Comparison of ENCODE assay signal across 6 cellular contexts in the genomic region with DNA sequence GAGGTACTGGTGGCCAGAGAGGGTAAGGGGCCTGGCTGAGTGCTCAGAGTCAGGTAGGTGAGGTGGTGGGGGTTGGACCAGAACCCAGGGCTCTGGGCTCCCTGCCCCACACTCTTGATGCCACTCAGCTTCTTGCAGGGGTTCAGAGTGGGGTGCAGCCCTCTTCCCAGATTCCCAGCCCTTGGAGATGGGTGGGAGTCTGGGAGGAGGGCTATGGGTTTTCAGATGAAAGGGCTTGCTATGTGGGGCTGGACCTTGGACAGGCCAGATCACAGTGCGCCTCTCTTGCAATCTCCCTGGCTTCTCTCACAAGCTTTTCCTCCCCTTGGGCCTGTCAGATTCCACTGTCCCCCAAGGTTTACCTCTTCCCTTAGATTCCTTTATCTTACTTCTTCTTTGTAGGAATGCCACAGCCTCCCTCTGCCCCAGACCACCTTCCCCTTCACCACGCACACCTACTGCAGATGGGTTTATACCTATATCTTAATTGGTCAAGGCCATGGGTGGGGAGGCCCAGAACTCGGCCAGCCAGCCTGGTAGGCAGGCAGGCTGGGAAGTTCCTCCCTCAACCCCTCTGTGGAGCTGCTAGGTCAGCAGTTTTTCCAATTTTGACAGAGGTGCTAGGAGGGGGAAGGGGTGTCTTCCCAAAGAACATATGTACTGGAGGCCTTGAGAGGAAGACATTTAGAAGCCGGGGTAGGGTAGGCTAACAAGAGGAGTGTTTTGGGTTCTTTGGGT. TPM values are rescaled to one million over a fixed set of nuclear protein-coding genes. Genes with fewer than 3 reads are reported as not detected.
DNase-seq lines count a peak whose midpoint lies in the region; ATAC-seq, FAIRE-seq and TF ChIP-seq lines count a peak whose summit lies in the region.

No MANE protein-coding gene starts in this region.

- H3K4me3 ChIP-seq in heart left ventricle (peak overlapping the region; percentile 63 to 88 (median 78)), right lobe of liver (peak overlapping the region in 2 of 3 donors; percentile 59 to 61), vagina (peak overlapping the region; percentile 69 to 79)

- H3K27ac ChIP-seq in heart left ventricle (peak overlapping the region in 11 of 12 donors; percentile 70 to 91 (median 87)), right lobe of liver (peak overlapping the region in 1 of 3 donors; percentile 50), vagina (peak overlapping the region; percentile 91)

- intact Hi-C loops in heart left ventricle (cut with DNase I), result loop anchor here in 4 of 10 donors (2.0 to 5.0 kb wide), 3 partner anchors 29 to 33 kb away; partner anchors contain the start of genes CBLN3 (in 1 of the 4), KHNYN (in 1 of the 4) and NFATC4 (in 1 of the 4)
- intact Hi-C loops in left cardiac atrium (cut with DNase I), result loop anchor here in 1 of 2 donors (5.0 kb wide), 1 partner anchor 33 kb away; the partner anchor contains the start of gene NFATC4
- intact Hi-C loops in right lobe of liver (cut with DNase I), result no loop called here
- intact Hi-C loops in vagina (cut with DNase I), result no loop called here

- no peak for FAIRE-seq in D721Med (lab: Jason Lieb, UNC)

- no peak for TF ChIP-seq CTCF in heart left ventricle (IDR thresholded peaks at IDR 0.05)
- TF ChIP-seq CTCF in right lobe of liver (IDR thresholded peaks at IDR 0.05), result no peak
- TF ChIP-seq CTCF in vagina (IDR thresholded peaks at IDR 0.05), result no peak
- TF ChIP-seq CTCF in D721Med (IDR thresholded peaks at IDR 0.05; ENCODE audit: insufficient read depth, missing control alignments), result no peak

- H3K9me3 ChIP-seq in heart left ventricle (no peaks in the 10 kb centered on the region), right lobe of liver (no peaks in the 10 kb centered on the region), vagina (no peaks in the 10 kb centered on the region)

- peak in 1 of 5 donors; percentile 51 for DNase-seq in heart left ventricle
- no peak for DNase-seq in left cardiac atrium
- DNase-seq in right lobe of liver, result no peak
- no peak for DNase-seq in vagina (ENCODE audit: extremely low spot score in 2 of 2)
- no peak for DNase-seq in D721Med (ENCODE audit: insufficient read length, low spot score)

- ATAC-seq in heart left ventricle, result no peak
- ATAC-seq in left cardiac atrium, result no peak
- ATAC-seq in right lobe of liver, result peak in 3 of 4 donors; percentile 22 to 51 (median 49)
- ATAC-seq in GM21825 (IDR thresholded peaks at IDR 0.05; ENCODE audit: unreplicated experiment), result no peak

- 56 to 66% (median 60%) methylated on average over 4 of the region's 4 CpGs for WGBS in heart left ventricle, 4 donors
- WGBS in right lobe of liver (ENCODE audit: insufficient coverage, low coverage, low lambda C conversion rate, missing lambda C conversion rate), result 32% methylated on average over 4 of the region's 4 CpGs

- H3K36me3 ChIP-seq in heart left ventricle (no peaks in the 10 kb centered on the region), right lobe of liver (no peaks in the 10 kb centered on the region), vagina (no peaks in the 10 kb centered on the region)

- TF ChIP-seq POLR2A in heart left ventricle (IDR thresholded peaks at IDR 0.05), result no peak
- no peak for TF ChIP-seq POLR2A in right lobe of liver (IDR thresholded peaks at IDR 0.05)
- TF ChIP-seq POLR2A in vagina (IDR thresholded peaks at IDR 0.05), result no peak

- H3K27me3 ChIP-seq in heart left ventricle, result no peaks in the 10 kb centered on the region
- no peaks in the 10 kb centered on the region for H3K27me3 ChIP-seq in right lobe of liver
- no peaks in the 10 kb centered on the region for H3K27me3 ChIP-seq in vagina

- H3K4me1 ChIP-seq in heart left ventricle (peaks cover 0 to 66% (median 51%) of the 10 kb centered on the region in 12 donors), right lobe of liver (peaks cover 0 to 24% (median 0%) of the 10 kb centered on the region in 4 donors), vagina (peaks cover 78% of the 10 kb centered on the region)

RNA-seq across cellular contexts. Expression of gene NYNRIN, which starts 1.3 kb away (rescaled TPM):
- total RNA-seq in heart left ventricle (10 to 100 TPM in 1 of 9 donors, 1 to 10 TPM in 8; 3.7 to 10.0 (median 7.5) TPM), left cardiac atrium (10 to 100 TPM in 1 of 2 donors, 1 to 10 TPM in 1; 6.5 to 12.0 TPM), right lobe of liver (1 to 10 TPM; 1.8 to 6.1 (median 2.7) TPM), vagina (14.7 TPM)
- polyA plus RNA-seq in heart left ventricle, result 1 to 10 TPM; 3.6 to 6.7 TPM

RNA-seq across cellular contexts. Expression of gene CBLN3, which starts 29.3 kb away (rescaled TPM):
- 1 to 10 TPM in 5 of 9 donors, under 1 TPM in 4; 0.38 to 4.9 (median 1.0) TPM for total RNA-seq in heart left ventricle
- under 1 TPM; 0.72 to 0.80 TPM for polyA plus RNA-seq in heart left ventricle
- total RNA-seq in left cardiac atrium, result 1 to 10 TPM; 2.2 to 2.5 TPM
- 1 to 10 TPM in 4 of 6 experiments, under 1 TPM in 2; 0.74 to 1.8 (median 1.2) TPM for total RNA-seq in right lobe of liver
- total RNA-seq in vagina, result 1.7 TPM

RNA-seq across cellular contexts. Expression of gene KHNYN, which starts 29.6 kb away (rescaled TPM):
- total RNA-seq in heart left ventricle, result 10 to 100 TPM; 16.9 to 33.4 (median 20.1) TPM
- 10 to 100 TPM; 15.6 to 34.5 TPM for polyA plus RNA-seq in heart left ventricle
- 10 to 100 TPM; 24.8 to 27.1 TPM for total RNA-seq in left cardiac atrium
- 10 to 100 TPM; 19.6 to 24.9 (median 21.4) TPM for total RNA-seq in right lobe of liver
- 41.7 TPM for total RNA-seq in vagina

RNA-seq across cellular contexts. Expression of gene NFATC4, which starts 32.2 kb away (rescaled TPM):
- total RNA-seq in heart left ventricle (10 to 100 TPM in 7 of 9 donors, 1 to 10 TPM in 2; 6.5 to 19.1 (median 11.7) TPM), left cardiac atrium (10 to 100 TPM; 23.9 to 30.9 TPM), right lobe of liver (1 to 10 TPM; 1.0 to 3.7 (median 2.0) TPM), vagina (47.9 TPM)
- polyA plus RNA-seq in heart left ventricle, result 10 to 100 TPM; 12.5 to 23.0 TPM

RNA-seq across cellular contexts. Expression of gene SDR39U1, which starts 42.4 kb away (rescaled TPM):
- total RNA-seq in heart left ventricle (10 to 100 TPM; 58.6 to 74.6 (median 60.5) TPM), left cardiac atrium (10 to 100 TPM; 72.0 to 78.8 TPM), right lobe of liver (10 to 100 TPM; 24.9 to 32.8 (median 28.3) TPM), vagina (43.2 TPM)
- polyA plus RNA-seq in heart left ventricle, result 100 to 1,000 TPM in 1 of 2 donors, 10 to 100 TPM in 1; 68.4 to 109 TPM

Comparison
In these comparisons a context has a peak if more than half of its experiments do, and no peak if none do; other contexts are left out.
1. ATAC-seq: peak in right lobe of liver (3 of 4); none in heart left ventricle (0 of 4), left cardiac atrium (0 of 2) and GM21825 (single experiment).
2. Peak in every context shown above with its lines, with median percentiles within 50 percentile points of each other: H3K4me3 ChIP-seq.